8 cellular contexts compared by ENCODE assay signal in genomic region chr4:38177035-38177791, GRCh38.
DNase-seq lines count a peak whose midpoint lies in the region; ATAC-seq, FAIRE-seq and TF ChIP-seq lines count a peak whose summit lies in the region.

No MANE protein-coding gene starts in this region.

- peak overlapping the region; percentile 75 for H3K4me3 Mint-ChIP-seq in activated naive CD4-positive, alpha-beta T cell treated with anti-CD3 and anti-CD28 coated beads, Interleukin-2, amount 50 U/mL, for 24 hours

- POLR2A ChIA-PET in HepG2 (lab: Yijun Ruan, JAX) = interaction anchor here (1.0 kb wide), 1 partner anchor 44 kb away, joined by 3 read pairs; no protein-coding TSS in a partner anchor

- TF ChIP-seq POLR2A in HepG2 (IDR thresholded peaks at IDR 0.05; ENCODE audit: insufficient read depth in 1 of 2, low read depth in 2 of 2, low read length in 2 of 2) = no peak

- H3K9ac ChIP-seq in HepG2 (ENCODE audit: insufficient read depth, low read depth, low read length) = no peak overlapping the region

- H2AFZ ChIP-seq in HepG2 (ENCODE audit: low read length) = no peak overlapping the region

- CTCF ChIA-PET in HepG2 (lab: Yijun Ruan, JAX; ENCODE audit: low intra/inter-chr PET ratio, low total read pairs) = no interaction called here

- FAIRE-seq in HepG2 (lab: Jason Lieb, UNC) = no peak

- TF ChIP-seq RAD21 in HepG2 (CRISPR knock-in tag; IDR thresholded peaks at IDR 0.05) = no peak

- TF ChIP-seq EP300 in HepG2 (IDR thresholded peaks at IDR 0.05; ENCODE audit: low read depth in 2 of 2, low read length in 2 of 2) (no peak), HepG2 (CRISPR knock-in tag; IDR thresholded peaks at IDR 0.05; ENCODE audit: borderline replicate concordance) (no peak)

- H3K9me3 ChIP-seq in HepG2 (ENCODE audit: low read length) = no peaks in the 10 kb centered on the region

- TF ChIP-seq CTCF in HepG2 (CRISPR knock-in tag; IDR thresholded peaks at IDR 0.05) = no peak

- H3K4me2 ChIP-seq in HepG2 (ENCODE audit: low read depth, low read length) = no peak overlapping the region

- in situ Hi-C loops in HepG2 (cut with HindIII; ENCODE audit: extremely low pct_ligation_motif_present, low pct_unique_long_range_greater_than_20kb) = no loop called here

- no peaks in the 10 kb centered on the region for H3K79me2 ChIP-seq in HepG2 (ENCODE audit: insufficient read depth, low read length)

- ATAC-seq in HepG2 = no peak
- ATAC-seq in HG03469 (IDR thresholded peaks at IDR 0.05; ENCODE audit: unreplicated experiment) = no peak
- no peak for ATAC-seq in GM19324 (IDR thresholded peaks at IDR 0.05; ENCODE audit: low FRiP score, unreplicated experiment)
- no peak for ATAC-seq in GM18858 (IDR thresholded peaks at IDR 0.05; ENCODE audit: unreplicated experiment)

- no peaks in the 10 kb centered on the region for H3K27me3 ChIP-seq in HepG2 (ENCODE audit: control insufficient read depth in 1 of 2, insufficient read depth in 2 of 2, low read length in 2 of 2)

- peaks cover under 1% of the 10 kb centered on the region for H3K36me3 Mint-ChIP-seq in activated naive CD4-positive, alpha-beta T cell treated with anti-CD3 and anti-CD28 coated beads, Interleukin-2, amount 50 U/mL, for 24 hours

- DNase-seq in RPMI7951 (ENCODE audit: low read depth) = peak; percentile 78
- DNase-seq in HepG2 (ENCODE audit: low spot score) = no peak
- DNase-seq in stimulated activated CD8-positive, alpha-beta memory T cell treated with anti-CD3 and anti-CD28 coated beads, Interleukin-4, amount 100 ng/mL, for 48 hours = peak; percentile 64
- no peak for DNase-seq in NCI-H524 treated with DMSO at 0.1 percent for 48 hours (lab: John Stamatoyannopoulos, UW)

- peak overlapping the region; percentile 90 for H3K27ac Mint-ChIP-seq in activated naive CD4-positive, alpha-beta T cell treated with anti-CD3 and anti-CD28 coated beads, Interleukin-2, amount 50 U/mL, for 24 hours

- no peak overlapping the region for H3K27ac ChIP-seq in HepG2 (ENCODE audit: extremely low read length, insufficient read depth, low read length)

- no TSS peak for BruUV-seq in HepG2 (replicated peaks; lab: Mats Ljungman, UMichigan)

- no peaks in the 10 kb centered on the region for H3K9me3 Mint-ChIP-seq in activated naive CD4-positive, alpha-beta T cell treated with anti-CD3 and anti-CD28 coated beads, Interleukin-2, amount 50 U/mL, for 24 hours

- no peaks in the 10 kb centered on the region for H4K20me1 ChIP-seq in HepG2 (ENCODE audit: insufficient read depth, low read length)

- H3K4me1 ChIP-seq in HepG2 (ENCODE audit: insufficient read depth, low read length) = peaks cover 49% of the 10 kb centered on the region

- H3K4me3 ChIP-seq in HepG2 (replicated peaks in 1 of 3; ENCODE audit: insufficient read depth in 1 of 3, low read depth in 2 of 3, low read length in 3 of 3) = no peak overlapping the region

- no peaks in the 10 kb centered on the region for H3K27me3 Mint-ChIP-seq in activated naive CD4-positive, alpha-beta T cell treated with anti-CD3 and anti-CD28 coated beads, Interleukin-2, amount 50 U/mL, for 24 hours

- H3K36me3 ChIP-seq in HepG2 (replicated peaks in 1 of 2; ENCODE audit: control insufficient read depth in 1 of 2, insufficient read depth in 2 of 2, low read length in 2 of 2) = no peaks in the 10 kb centered on the region

- H3K4me1 Mint-ChIP-seq in activated naive CD4-positive, alpha-beta T cell treated with anti-CD3 and anti-CD28 coated beads, Interleukin-2, amount 50 U/mL, for 24 hours = peaks cover 62% of the 10 kb centered on the region

- 97% methylated on average over 13 of the region's 13 CpGs for WGBS in HepG2 (ENCODE audit: low lambda C conversion rate)

- intact Hi-C loops in HepG2 (cut with micrococcal nuclease; ENCODE audit: unreplicated experiment) = loop anchor here (5.0 kb wide), 1 partner anchor 45 kb away; no protein-coding TSS in a partner anchor

TF ChIP-seq in HepG2, 621 proteins besides CTCF, POLR2A, EP300 and RAD21:
- TF ChIP-seq NCOR1 (IDR thresholded peaks at IDR 0.05; ENCODE audit: borderline replicate concordance, low read length) = no peak
- no peak for TF ChIP-seq ZFP36L2 (CRISPR knock-in tag; IDR thresholded peaks at IDR 0.05)
- TF ChIP-seq PHF8 (CRISPR knock-in tag; IDR thresholded peaks at IDR 0.05) = no peak
- TF ChIP-seq BCL3 (CRISPR knock-in tag; IDR thresholded peaks at IDR 0.05) = 0 out of 2 replicates have a peak, but pooled peaks have one; percentile 32
TF ChIP-seq in HepG2: peak in this region for 1.

Comparison
In these comparisons a context has a peak if more than half of its experiments do, and no peak if none do; other contexts are left out.
1. DNase-seq: peak in RPMI7951 (single experiment) and stimulated activated CD8-positive, alpha-beta memory T cell treated with anti-CD3 and anti-CD28 coated beads, Interleukin-4, amount 100 ng/mL, for 48 hours (single experiment); none in HepG2 (single experiment) and NCI-H524 treated with DMSO at 0.1 percent for 48 hours (single experiment).